18 cellular contexts compared by ENCODE assay signal in the genomic region with DNA sequence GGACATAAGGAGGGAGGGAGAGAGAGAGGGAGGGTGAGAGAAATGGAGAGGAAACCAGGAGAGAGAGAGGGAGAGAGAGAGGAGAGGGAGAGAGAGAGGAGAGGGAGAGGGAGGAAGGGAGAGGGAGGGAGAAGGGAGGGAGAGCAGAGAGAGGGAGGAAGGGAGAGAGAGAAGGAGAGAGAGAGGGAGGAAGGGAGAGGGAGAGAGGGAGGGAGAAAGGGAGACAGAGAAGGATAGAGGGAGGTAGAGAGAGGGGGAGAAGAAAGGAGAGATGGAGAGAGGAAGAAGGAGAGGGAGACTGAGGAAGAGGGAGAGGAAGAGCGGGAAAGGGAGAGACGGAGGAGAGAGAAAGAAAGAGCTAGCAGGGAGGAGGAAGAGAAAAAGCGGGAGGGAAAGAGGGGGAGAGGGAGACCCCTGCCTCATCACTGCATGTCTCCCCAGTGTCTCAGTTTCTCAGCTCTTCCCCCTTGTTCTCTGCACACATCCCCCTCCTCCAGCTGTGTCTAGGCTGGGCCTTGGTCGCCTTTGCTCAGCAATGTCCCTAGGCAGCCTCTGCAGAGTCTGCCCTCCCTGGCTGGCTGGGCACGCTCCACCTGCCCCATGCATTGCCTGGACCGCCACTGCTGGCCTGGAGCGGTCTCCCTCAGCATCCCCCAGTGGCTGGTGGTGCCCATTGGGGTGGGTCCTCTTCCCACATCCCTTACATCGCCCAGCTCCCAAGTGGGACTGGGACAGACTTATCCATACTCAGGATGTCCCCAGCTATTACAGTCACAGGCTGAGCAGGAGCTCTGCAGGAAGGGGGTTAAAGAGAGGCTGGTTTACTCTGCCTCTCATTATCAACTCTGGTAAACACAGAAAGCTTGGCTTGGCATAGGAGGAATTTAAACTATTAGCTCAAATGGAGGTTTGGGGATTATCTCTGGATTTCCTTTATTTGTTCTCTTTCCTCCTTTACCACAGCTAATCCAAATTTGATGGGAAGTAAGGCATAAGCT.
"Had no signal": no experiment of that assay in that cellular context is flagged by ENCODE, and none has a peak within 500 bp of the region (broad histone marks: within the 10 kb centered on the region; RNA-seq: fewer than 3 reads in every experiment).

No MANE protein-coding gene starts in this region.

- H3K4me1 ChIP-seq: adrenal gland had no signal

- H3K27me3 ChIP-seq: adrenal gland, cardiac muscle cell, stomach, suprapubic skin, tibial nerve had no signal

- H3K27ac ChIP-seq: adrenal gland, cardiac muscle cell, epithelial cell of prostate, stomach, suprapubic skin, tibial nerve had no signal

- ATAC-seq: activated naive CD4-positive, alpha-beta T cell treated with anti-CD3 and anti-CD28 coated beads, Interleukin-2, amount 50 U/mL, for 72 hours; left ventricle myocardium superior; WTC11 had no signal

- H3K4me3 ChIP-seq: adrenal gland, cardiac muscle cell, stomach, suprapubic skin, tibial nerve had no signal

- DNase-seq: activated gamma-delta T cell treated with Interleukin-2 at 50 U/mL for 16 hours; activated T-cell treated with anti-CD3 and anti-CD28 coated beads, Interleukin-2, amount 50 U/mL, for 1 hour; adrenal gland; cortex of kidney; foreskin melanocyte; immature natural killer cell; left ventricle myocardium superior; mammary epithelial cell; stimulated activated CD4-positive, alpha-beta T cell treated with anti-CD3 and anti-CD28 coated beads, Interleukin-4, amount 100 ng/mL, for 24 hours; stomach; T-helper 1 cell had no signal

- FAIRE-seq: urothelium cell line had no signal

- H3K36me3 ChIP-seq: adrenal gland, cardiac muscle cell, stomach, suprapubic skin, tibial nerve had no signal

- H3K9me3 ChIP-seq: suprapubic skin had no signal
